16 cellular contexts compared by ENCODE assay signal in the genomic region with DNA sequence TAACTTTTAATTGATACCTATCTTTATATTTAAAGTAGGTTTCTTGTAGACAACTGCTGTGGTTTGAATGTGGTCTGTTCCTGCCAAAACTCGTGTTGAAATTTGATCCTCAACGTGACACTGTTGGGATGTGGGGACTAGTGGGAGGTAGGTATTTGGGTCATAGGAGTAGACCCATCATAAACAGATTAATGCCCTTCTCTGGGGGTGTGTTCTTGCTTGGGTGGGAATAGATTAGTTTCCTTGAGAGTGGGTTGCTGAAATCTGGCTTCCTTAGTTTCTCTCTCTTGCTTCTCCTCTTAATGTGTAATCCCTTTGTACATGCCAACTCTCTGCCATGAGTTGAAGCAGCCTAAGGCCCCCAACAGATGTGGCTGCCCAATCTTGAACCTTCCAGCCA. TPM values are rescaled to one million over a fixed set of nuclear protein-coding genes. Genes with fewer than 3 reads are reported as not detected.
A peak's percentile ranks its signal among the peaks of the same experiment; 100 is the strongest.
DNase-seq lines count a peak whose midpoint lies in the region; ATAC-seq and TF ChIP-seq lines count a peak whose summit lies in the region.
"Had no signal": no experiment of that assay in that cellular context is flagged by ENCODE, and none has a peak within 500 bp of the region (broad histone marks: within the 10 kb centered on the region; RNA-seq: fewer than 3 reads in every experiment).

No MANE protein-coding gene starts in this region.

- H3K4me1 ChIP-seq in mammary epithelial cell (ENCODE audit: insufficient read depth, low read length) (peaks cover 42% of the 10 kb centered on the region), BE2C (no peaks in the 10 kb centered on the region), right cardiac atrium (ENCODE audit: control insufficient read depth, insufficient read depth, low read length) (no peaks in the 10 kb centered on the region), lower lobe of right lung (no peaks in the 10 kb centered on the region)
- H3K4me1 ChIP-seq: Caco-2, HAP-1 had no signal

- peaks cover 21% of the 10 kb centered on the region for H3K36me3 Mint-ChIP-seq in activated T-helper 17 cell treated with anti-CD3 and anti-CD28 coated beads, Interleukin-2, amount 50 U/mL, for 72 hours (ENCODE audit: low read depth)

- dilution Hi-C loops in mammary epithelial cell (cut with HindIII; ENCODE audit: low sequenced_read_pairs) = no loop called here

- no peak overlapping the region for H2AFZ ChIP-seq in mammary epithelial cell (ENCODE audit: low read depth, low read length)
- H2AFZ ChIP-seq: GM23248 had no signal

- intact Hi-C loops in mammary epithelial cell (cut with micrococcal nuclease) (no loop called here), right cardiac atrium (cut with DNase I) (no loop called here), lower lobe of right lung (cut with DNase I) (no loop called here)

- H3K27me3 ChIP-seq in mammary epithelial cell (ENCODE audit: insufficient read depth, low read length) = no peaks in the 10 kb centered on the region
- no peaks in the 10 kb centered on the region for H3K27me3 ChIP-seq in BE2C
- no peaks in the 10 kb centered on the region for H3K27me3 ChIP-seq in right cardiac atrium (ENCODE audit: control insufficient read depth, insufficient read depth)
- H3K27me3 ChIP-seq in lower lobe of right lung (ENCODE audit: low read depth) = no peaks in the 10 kb centered on the region

- no peak overlapping the region for H3K4me2 ChIP-seq in mammary epithelial cell (ENCODE audit: insufficient read depth, low read depth, low read length)

- in situ Hi-C loops in mammary epithelial cell (cut with MboI; ENCODE audit: low sequenced_read_pairs in 2 of 2) = no loop called here

- peaks cover 8% of the 10 kb centered on the region for H3K4me1 Mint-ChIP-seq in activated T-helper 17 cell treated with anti-CD3 and anti-CD28 coated beads, Interleukin-2, amount 50 U/mL, for 72 hours

- no peak overlapping the region for H3K4me3 Mint-ChIP-seq in activated T-helper 17 cell treated with anti-CD3 and anti-CD28 coated beads, Interleukin-2, amount 50 U/mL, for 72 hours
- H3K4me3 Mint-ChIP-seq: CD4-positive, alpha-beta T cell had no signal

- no peak for ATAC-seq in activated T-helper 17 cell treated with anti-CD3 and anti-CD28 coated beads, Interleukin-2, amount 50 U/mL, for 72 hours (replicated peaks)
- ATAC-seq in right cardiac atrium (no peak), lower lobe of right lung (no peak)

- no peaks in the 10 kb centered on the region for H3K9me3 Mint-ChIP-seq in activated T-helper 17 cell treated with anti-CD3 and anti-CD28 coated beads, Interleukin-2, amount 50 U/mL, for 72 hours
- H3K9me3 Mint-ChIP-seq: CD4-positive, alpha-beta T cell had no signal

- WGBS in mammary epithelial cell (ENCODE audit: low coverage, missing lambda C conversion rate) = 37% methylated on average over 2 of the region's 2 CpGs
- WGBS in right cardiac atrium = 81% methylated on average over 2 of the region's 2 CpGs

- no peak for TF ChIP-seq CTCF in mammary epithelial cell (conservative IDR thresholded peaks at IDR 0.05 in 1 of 2, IDR thresholded peaks at IDR 0.05 in 1 of 2; ENCODE audit: extremely low read depth in 1 of 2, insufficient read depth in 1 of 2, low read depth in 1 of 2, low read length in 2 of 2)
- TF ChIP-seq CTCF in fibroblast of mammary gland (conservative IDR thresholded peaks at IDR 0.05; ENCODE audit: control insufficient read depth, insufficient read depth, low read depth, low read length) = no peak
- TF ChIP-seq CTCF in BE2C (IDR thresholded peaks at IDR 0.05; ENCODE audit: low read depth, low read length) = no peak
- TF ChIP-seq CTCF in lower lobe of right lung (IDR thresholded peaks at IDR 0.05) = no peak

- H3K9ac ChIP-seq in mammary epithelial cell (ENCODE audit: insufficient read depth, low read length) = no peak overlapping the region
- H3K9ac ChIP-seq: GM23248 had no signal

- H3K9me3 ChIP-seq in mammary epithelial cell (replicated peaks; ENCODE audit: insufficient read depth, low read length) = no peaks in the 10 kb centered on the region
- H3K9me3 ChIP-seq in BE2C = no peaks in the 10 kb centered on the region
- H3K9me3 ChIP-seq in right cardiac atrium (ENCODE audit: control insufficient read depth, low read length) = no peaks in the 10 kb centered on the region
- H3K9me3 ChIP-seq in lower lobe of right lung = no peaks in the 10 kb centered on the region
- H3K9me3 ChIP-seq: Caco-2, HAP-1 had no signal

- peaks cover 7% of the 10 kb centered on the region for H3K79me2 ChIP-seq in mammary epithelial cell (ENCODE audit: insufficient read depth, low read length)

- no peaks in the 10 kb centered on the region for H4K20me1 ChIP-seq in mammary epithelial cell (ENCODE audit: insufficient read depth, low read length)

- no TSS peak for BruUV-seq in mammary epithelial cell (replicated peaks; lab: Mats Ljungman, UMichigan)

- H3K27ac Mint-ChIP-seq in activated T-helper 17 cell treated with anti-CD3 and anti-CD28 coated beads, Interleukin-2, amount 50 U/mL, for 72 hours = peak overlapping the region; percentile 63
- H3K27ac Mint-ChIP-seq: CD4-positive, alpha-beta T cell had no signal

- peak overlapping the region; percentile 4 for H3K27ac ChIP-seq in mammary epithelial cell (ENCODE audit: insufficient read depth, low read depth, low read length)
- no peak overlapping the region for H3K27ac ChIP-seq in right cardiac atrium (ENCODE audit: low read length)
- H3K27ac ChIP-seq in lower lobe of right lung = no peak overlapping the region
- H3K27ac ChIP-seq: C4-2B, GM23248, HL-60 had no signal

- no peaks in the 10 kb centered on the region for H3K27me3 Mint-ChIP-seq in activated T-helper 17 cell treated with anti-CD3 and anti-CD28 coated beads, Interleukin-2, amount 50 U/mL, for 72 hours
- H3K27me3 Mint-ChIP-seq: CD4-positive, alpha-beta T cell had no signal

- H3K36me3 ChIP-seq in mammary epithelial cell (ENCODE audit: insufficient read depth, low read length) (no peaks in the 10 kb centered on the region), BE2C (no peaks in the 10 kb centered on the region; the same call in 1 of the 2 replicates), lower lobe of right lung (peaks cover 6% of the 10 kb centered on the region)
- H3K36me3 ChIP-seq: HAP-1 had no signal

- H3K4me3 ChIP-seq in mammary epithelial cell (replicated peaks in 1 of 3; ENCODE audit: insufficient read depth in 1 of 3, low read depth in 2 of 3, low read length in 3 of 3) = no peak overlapping the region
- H3K4me3 ChIP-seq in fibroblast of mammary gland (ENCODE audit: control insufficient read depth, low read depth, low read length) = no peak overlapping the region
- no peak overlapping the region for H3K4me3 ChIP-seq in BE2C (ENCODE audit: low read depth, low read length)
- H3K4me3 ChIP-seq in right cardiac atrium (ENCODE audit: low read length) = no peak overlapping the region
- no peak overlapping the region for H3K4me3 ChIP-seq in lower lobe of right lung
- H3K4me3 ChIP-seq: GM23248, HAP-1 had no signal

- CTCF ChIA-PET in mammary epithelial cell (lab: Charles Lee; ENCODE audit: low non-redundant PET) = no interaction called here

- DNase-seq in mammary epithelial cell (peak; percentile 52), fibroblast of mammary gland (ENCODE audit: low read depth) (peak; percentile 49), myocyte (ENCODE audit: low read depth) (peak; percentile 24), BE2C (no peak), right cardiac atrium (no peak), iPS-NIHi11 (ENCODE audit: low spot score) (no peak), lower lobe of right lung (no peak)
- DNase-seq: ACHN; Caco-2; CD4-positive, alpha-beta T cell; GM23248; IMR-90 had no signal

RNA-seq across cellular contexts. Expression of a gene that starts 34.6 kb away (rescaled TPM):
- 10 to 100 TPM; 15.1 to 18.1 TPM for total RNA-seq in activated T-helper 17 cell treated with anti-CD3 and anti-CD28 coated beads, Interleukin-2, amount 50 U/mL, for 72 hours
- total RNA-seq in mammary epithelial cell = 10 to 100 TPM; 13.4 to 25.0 TPM
- 25.2 TPM for polyA plus RNA-seq in mammary epithelial cell
- polyA minus RNA-seq in mammary epithelial cell = 48.0 TPM
- total RNA-seq in myocyte = 11.0 and 11.4 TPM in 2 replicates
- polyA plus RNA-seq in myocyte (2012) = 8.9 TPM
- polyA plus RNA-seq in BE2C (2012; ENCODE audit: insufficient read depth, insufficient read length, low read depth) = 17.6 TPM
- 10 to 100 TPM; 10.2 to 20.9 (median 11.6) TPM for total RNA-seq in right cardiac atrium
- 8.6 TPM for polyA plus RNA-seq in right cardiac atrium
- total RNA-seq in lower lobe of right lung = 7.3 TPM

Comparison
In these comparisons a context has a peak if more than half of its experiments do, and no peak if none do; other contexts are left out.
1. DNase-seq: peak in mammary epithelial cell (single experiment), fibroblast of mammary gland (single experiment) and myocyte (single experiment); none in BE2C (single experiment), right cardiac atrium (0 of 3), iPS-NIHi11 (single experiment) and lower lobe of right lung (single experiment).